In genomic region chr3:61538486-61538885, GRCh38 we compare ENCODE assay signal across 34 cellular contexts. TPM values are rescaled to one million over a fixed set of nuclear protein-coding genes. Genes with fewer than 3 reads are reported as not detected.
"Had no signal": no experiment of that assay in that cellular context is flagged by ENCODE, and none has a peak within 500 bp of the region (broad histone marks: within the 10 kb centered on the region; RNA-seq: fewer than 3 reads in every experiment).

No MANE protein-coding gene starts in this region.

- H3K4me3 Mint-ChIP-seq: activated B cell treated with CpG ODN at 0.5 μM for 24 hours; activated CD4-positive, alpha-beta memory T cell treated with anti-CD3 and anti-CD28 coated beads for 36 hours; activated CD4-positive, alpha-beta T cell treated with anti-CD3 and anti-CD28 coated beads, Interleukin-2, amount 10 ng/mL, durations not matched to agents 24 days and 14 days; activated CD8-positive, alpha-beta T cell treated with anti-CD3 and anti-CD28 coated beads for 36 hours; activated naive CD4-positive, alpha-beta T cell treated with anti-CD3 and anti-CD28 coated beads for 36 hours; activated naive CD8-positive, alpha-beta T cell treated with anti-CD3 and anti-CD28 coated beads, Interleukin-2, amount 10 ng/mL, durations not matched to agents 7 days and 5 days; activated T-cell treated with anti-CD3 and anti-CD28 coated beads, Interleukin-2, amount 50 U/mL, for 4 hours; activated T-cell treated with anti-CD3 and anti-CD28 coated beads, Interleukin-2, amount 50 U/mL, for 72 hours; activated T-helper 1 cell treated with anti-CD3 and anti-CD28 coated beads, Interleukin-12 subunit alpha, Interleukin-12 subunit beta, Interleukin-2, Interleukin-4 antibody, amounts not matched to agents 30 ng/mL and 10 ng/mL and 1 ng/mL, durations not matched to agents 14 hours and 24 hours and 36 hours; activated T-helper 17 cell treated with anti-CD3 and anti-CD28 coated beads, Interleukin-2, amount 50 U/mL, for 72 hours; brain; T-helper 1 cell treated with Interleukin-12 subunit alpha and Interleukin-12 subunit beta and Interleukin-4 antibody, amounts not matched to agents 30 μg/mL and 1 μg/mL, for 36 hours; T-helper 2 cell treated with Interferon-gamma antibody and Interleukin-4, amounts not matched to agents 5 μg/mL and 100 μg/mL, for 36 hours had no signal

- H3K4me1 Mint-ChIP-seq: activated B cell treated with CpG ODN at 0.5 μM for 24 hours; activated CD4-positive, alpha-beta T cell treated with anti-CD3 and anti-CD28 coated beads, Interleukin-2, amount 10 ng/mL, durations not matched to agents 24 days and 14 days; activated naive CD8-positive, alpha-beta T cell treated with anti-CD3 and anti-CD28 coated beads, Interleukin-2, amount 10 ng/mL, durations not matched to agents 7 days and 5 days; activated T-helper 17 cell treated with anti-CD3 and anti-CD28 coated beads, Interleukin-2, amount 50 U/mL, for 72 hours had no signal

- ATAC-seq: activated CD8-positive, alpha-beta T cell treated with anti-CD3 and anti-CD28 coated beads for 36 hours; activated naive CD4-positive, alpha-beta T cell treated with anti-CD3 and anti-CD28 coated beads, Interleukin-2, amount 50 U/mL, for 72 hours; activated T-cell treated with anti-CD3 and anti-CD28 coated beads, Interleukin-2, amount 50 U/mL, for 4 hours; activated T-cell treated with anti-CD3 and anti-CD28 coated beads, Interleukin-2, amount 50 U/mL, for 72 hours; activated T-helper 17 cell treated with anti-CD3 and anti-CD28 coated beads, Interleukin-2, amount 50 U/mL, for 72 hours had no signal

- DNase-seq: activated B cell treated with CpG ODN at 0.5 μM for 24 hours; activated CD4-positive, alpha-beta memory T cell treated with anti-CD3 and anti-CD28 coated beads for 36 hours; activated CD4-positive, alpha-beta T cell treated with anti-CD3 and anti-CD28 coated beads for 4 hours; activated CD4-positive, alpha-beta T cell treated with anti-CD3 and anti-CD28 coated beads, Interleukin-2, amount 10 ng/mL, durations not matched to agents 24 days and 14 days; activated CD4-positive, alpha-beta T cell treated with anti-CD3 and anti-CD28 coated beads, Interleukin-2, amount 50 U/mL, for 1 hour; activated CD4-positive, alpha-beta T cell treated with anti-CD3 and anti-CD28 coated beads, Interleukin-2, amount 50 U/mL, for 4 hours; activated CD4-positive, CD25-positive, alpha-beta regulatory T cell treated with anti-CD3 and anti-CD28 coated beads, Interleukin-2, amount 50 U/mL, for 72 hours; activated CD8-positive, alpha-beta memory T cell treated with anti-CD3 and anti-CD28 coated beads, Interleukin-2, amount 50 U/mL, for 4 hours; activated CD8-positive, alpha-beta T cell treated with anti-CD3 and anti-CD28 coated beads for 36 hours; activated effector memory CD4-positive, alpha-beta T cell treated with anti-CD3 and anti-CD28 coated beads, Interleukin-2, amount 50 U/mL, for 16 hours; activated gamma-delta T cell treated with Interleukin-2 at 50 U/mL for 16 hours; activated naive CD4-positive, alpha-beta T cell; activated naive CD4-positive, alpha-beta T cell treated with anti-CD3 and anti-CD28 coated beads for 36 hours; activated naive CD4-positive, alpha-beta T cell treated with anti-CD3 and anti-CD28 coated beads, Interleukin-2, amount 50 U/mL, for 16 hours; activated naive CD8-positive, alpha-beta T cell treated with anti-CD3 and anti-CD28 coated beads, Interleukin-2, amount 10 ng/mL, durations not matched to agents 7 days and 5 days; activated T-cell treated with anti-CD3 and anti-CD28 coated beads for 4 hours; activated T-cell treated with anti-CD3 and anti-CD28 coated beads, Interleukin-2, amount 50 U/mL, for 1 hour; activated T-cell treated with anti-CD3 and anti-CD28 coated beads, Interleukin-2, amount 50 U/mL, for 4 hours; activated T-cell treated with anti-CD3 and anti-CD28 coated beads, Interleukin-2, amount 50 U/mL, for 72 hours; adrenal gland; amniotic stem cell; aorta; central memory CD4-positive, alpha-beta T cell; T-helper 1 cell; T-helper 2 cell; T-helper 9 cell had no signal

- H3K36me3 Mint-ChIP-seq: activated CD4-positive, alpha-beta memory T cell treated with anti-CD3 and anti-CD28 coated beads for 36 hours; activated naive CD4-positive, alpha-beta T cell treated with anti-CD3 and anti-CD28 coated beads, Interleukin-2, amount 50 U/mL, for 72 hours; activated naive CD8-positive, alpha-beta T cell treated with anti-CD3 and anti-CD28 coated beads, Interleukin-2, amount 10 ng/mL, durations not matched to agents 7 days and 5 days; brain had no signal

- H3K27me3 Mint-ChIP-seq: activated B cell treated with CpG ODN at 0.5 μM for 24 hours had no signal

- H3K27ac ChIP-seq: adrenal gland, VCaP had no signal

- H3K9me3 Mint-ChIP-seq: activated B cell treated with CpG ODN at 0.5 μM for 24 hours; activated CD4-positive, alpha-beta memory T cell treated with anti-CD3 and anti-CD28 coated beads for 36 hours; activated CD4-positive, alpha-beta T cell treated with anti-CD3 and anti-CD28 coated beads, Interleukin-2, amount 10 ng/mL, durations not matched to agents 24 days and 14 days; activated CD8-positive, alpha-beta T cell treated with anti-CD3 and anti-CD28 coated beads for 36 hours; activated naive CD4-positive, alpha-beta T cell treated with anti-CD3 and anti-CD28 coated beads for 36 hours; activated naive CD4-positive, alpha-beta T cell treated with anti-CD3 and anti-CD28 coated beads, Interleukin-2, amount 50 U/mL, for 72 hours; activated T-cell treated with anti-CD3 and anti-CD28 coated beads, Interleukin-2, amount 50 U/mL, for 4 hours; activated T-helper 1 cell treated with anti-CD3 and anti-CD28 coated beads, Interleukin-12 subunit alpha, Interleukin-12 subunit beta, Interleukin-2, Interleukin-4 antibody, amounts not matched to agents 30 ng/mL and 10 ng/mL and 1 ng/mL, durations not matched to agents 14 hours and 24 hours and 36 hours; T-helper 1 cell treated with Interleukin-12 subunit alpha and Interleukin-12 subunit beta and Interleukin-4 antibody, amounts not matched to agents 30 μg/mL and 1 μg/mL, for 36 hours; T-helper 2 cell treated with Interferon-gamma antibody and Interleukin-4, amounts not matched to agents 5 μg/mL and 100 μg/mL, for 36 hours had no signal

- H3K27ac Mint-ChIP-seq: activated B cell treated with CpG ODN at 0.5 μM for 24 hours; activated CD4-positive, alpha-beta memory T cell treated with anti-CD3 and anti-CD28 coated beads for 36 hours; activated CD4-positive, alpha-beta T cell treated with anti-CD3 and anti-CD28 coated beads, Interleukin-2, amount 10 ng/mL, durations not matched to agents 24 days and 14 days; activated CD8-positive, alpha-beta T cell treated with anti-CD3 and anti-CD28 coated beads for 36 hours; activated naive CD4-positive, alpha-beta T cell treated with anti-CD3 and anti-CD28 coated beads for 36 hours; activated naive CD4-positive, alpha-beta T cell treated with anti-CD3 and anti-CD28 coated beads, Interleukin-2, amount 50 U/mL, for 72 hours; activated naive CD8-positive, alpha-beta T cell treated with anti-CD3 and anti-CD28 coated beads, Interleukin-2, amount 10 ng/mL, durations not matched to agents 7 days and 5 days; activated T-cell treated with anti-CD3 and anti-CD28 coated beads, Interleukin-2, amount 50 U/mL, for 72 hours; activated T-helper 1 cell treated with anti-CD3 and anti-CD28 coated beads, Interleukin-12 subunit alpha, Interleukin-12 subunit beta, Interleukin-2, Interleukin-4 antibody, amounts not matched to agents 30 ng/mL and 10 ng/mL and 1 ng/mL, durations not matched to agents 14 hours and 24 hours and 36 hours; activated T-helper 17 cell treated with anti-CD3 and anti-CD28 coated beads, Interleukin-2, amount 50 U/mL, for 72 hours; brain; T-helper 1 cell treated with Interleukin-12 subunit alpha and Interleukin-12 subunit beta and Interleukin-4 antibody, amounts not matched to agents 30 μg/mL and 1 μg/mL, for 36 hours; T-helper 2 cell treated with Interferon-gamma antibody and Interleukin-4, amounts not matched to agents 5 μg/mL and 100 μg/mL, for 36 hours had no signal

RNA-seq across cellular contexts. Expression of gene PTPRG, which starts 22.9 kb away (rescaled TPM):
- total RNA-seq: activated CD8-positive, alpha-beta memory T cell treated with anti-CD3 and anti-CD28 coated beads for 36 hours; activated CD8-positive, alpha-beta T cell treated with anti-CD3 and anti-CD28 coated beads for 36 hours; activated naive CD8-positive, alpha-beta T cell treated with anti-CD3 and anti-CD28 coated beads, Interleukin-2, amount 10 ng/mL, durations not matched to agents 7 days and 5 days; activated T-helper 17 cell treated with anti-CD3 and anti-CD28 coated beads, Interleukin-2, amount 50 U/mL, for 72 hours had no signal
